1 cellular context compared by ENCODE assay signal in genomic region chr19:56507446-56508281, GRCh38.
TF ChIP-seq lines count a peak whose summit lies in the region.

Gene ZNF471 (plus strand): TSS chr19:56507855. CDS start chr19:56511572, 3,717 bp downstream.

TF ChIP-seq in HEK293, 187 proteins besides CTCF, POLR2A, EP300 and RAD21 (continued from another document and continues in another):
- TF ChIP-seq FEZF1 (tag by site-specific recombination; IDR thresholded peaks at IDR 0.05) (no peak), ZNF146 (tag by site-specific recombination; IDR thresholded peaks at IDR 0.05) (no peak), HOXA7 (CRISPR knock-in tag; IDR thresholded peaks at IDR 0.05; ENCODE audit: borderline replicate concordance) (no peak), ZNF239 (tag by site-specific recombination; IDR thresholded peaks at IDR 0.05) (no peak), ZSCAN30 (tag by site-specific recombination; IDR thresholded peaks at IDR 0.05) (no peak), ZNF10 (tag by site-specific recombination; IDR thresholded peaks at IDR 0.05) (no peak), ZNF398 (tag by site-specific recombination; IDR thresholded peaks at IDR 0.05) (peak; percentile 80), KLF7 (tag by site-specific recombination; IDR thresholded peaks at IDR 0.05; ENCODE audit: borderline replicate concordance) (0 out of 2 replicates have a peak, but pooled peaks have one; percentile 78), ZNF221 (tag by site-specific recombination; IDR thresholded peaks at IDR 0.05; ENCODE audit: borderline replicate concordance) (no peak), ZNF701 (tag by site-specific recombination; IDR thresholded peaks at IDR 0.05) (no peak), ZNF362 (tag by site-specific recombination; IDR thresholded peaks at IDR 0.05) (no peak), ZNF639 (tag by site-specific recombination; IDR thresholded peaks at IDR 0.05) (no peak), BCL11A (tag by site-specific recombination; IDR thresholded peaks at IDR 0.05; ENCODE audit: low read depth) (no peak), ZNF623 (tag by site-specific recombination; IDR thresholded peaks at IDR 0.05) (no peak), ZNF561 (tag by site-specific recombination; IDR thresholded peaks at IDR 0.05; ENCODE audit: borderline replicate concordance) (0 out of 2 replicates have a peak, but pooled peaks have one; percentile 44), PRDM10 (tag by site-specific recombination; IDR thresholded peaks at IDR 0.05) (peak; percentile 85), YY1 (tag by site-specific recombination; IDR thresholded peaks at IDR 0.05) (no peak), HOXD13 (CRISPR knock-in tag; IDR thresholded peaks at IDR 0.05; ENCODE audit: borderline replicate concordance) (no peak), TCF7L2 (IDR thresholded peaks at IDR 0.05; ENCODE audit: borderline replicate concordance, low read depth, low read length) (no peak), ZNF366 (tag by site-specific recombination; conservative IDR thresholded peaks at IDR 0.05) (peak; percentile 51), EGR2 (tag by site-specific recombination; IDR thresholded peaks at IDR 0.05; ENCODE audit: low read depth) (peak; percentile 58; the same call in 1 of the 2 replicates), ZNF585B (tag by site-specific recombination; IDR thresholded peaks at IDR 0.05) (no peak), ZNF670 (tag by site-specific recombination; IDR thresholded peaks at IDR 0.05; ENCODE audit: low read depth) (no peak), ZNF654 (tag by site-specific recombination; IDR thresholded peaks at IDR 0.05; ENCODE audit: low read depth) (no peak), ZNF26 (tag by site-specific recombination; IDR thresholded peaks at IDR 0.05) (no peak), ZNF140 (tag by site-specific recombination; IDR thresholded peaks at IDR 0.05) (no peak), ZNF24 (tag by site-specific recombination; IDR thresholded peaks at IDR 0.05) (no peak), ZNF302 (tag by site-specific recombination; IDR thresholded peaks at IDR 0.05; ENCODE audit: low read depth) (no peak), MEIS1 (CRISPR knock-in tag; IDR thresholded peaks at IDR 0.05; ENCODE audit: borderline replicate concordance) (no peak), ZNF214 (tag by site-specific recombination; IDR thresholded peaks at IDR 0.05; ENCODE audit: borderline replicate concordance) (no peak), ZNF274 (IDR thresholded peaks at IDR 0.05; ENCODE audit: low read length) (no peak), ZNF274 (tag by site-specific recombination; IDR thresholded peaks at IDR 0.05; ENCODE audit: borderline replicate concordance) (no peak), ZBTB21 (tag by site-specific recombination; IDR thresholded peaks at IDR 0.05) (peak; percentile 51), INSM2 (tag by site-specific recombination; IDR thresholded peaks at IDR 0.05) (no peak), ZNF132 (tag by site-specific recombination; IDR thresholded peaks at IDR 0.05; ENCODE audit: borderline replicate concordance) (no peak), ZNF114 (tag by site-specific recombination; IDR thresholded peaks at IDR 0.05) (no peak), HIC1 (tag by site-specific recombination; IDR thresholded peaks at IDR 0.05) (no peak), PATZ1 (tag by site-specific recombination; IDR thresholded peaks at IDR 0.05) (peak; percentile 65), GLIS2 (tag by site-specific recombination; IDR thresholded peaks at IDR 0.05) (peak; percentile 79), SP7 (tag by site-specific recombination; IDR thresholded peaks at IDR 0.05) (peak; percentile 57), GLI2 (tag by site-specific recombination; IDR thresholded peaks at IDR 0.05; ENCODE audit: borderline replicate concordance, low read depth) (no peak), TRIM28 (IDR thresholded peaks at IDR 0.05; ENCODE audit: borderline replicate concordance, low read length) (peak; percentile 59; the same call in 1 of the 2 replicates), ZFP41 (tag by site-specific recombination; IDR thresholded peaks at IDR 0.05; ENCODE audit: borderline replicate concordance) (no peak), ZBTB7A (tag by site-specific recombination; IDR thresholded peaks at IDR 0.05; ENCODE audit: low read depth) (peak; percentile 62; the same call in 1 of the 2 replicates), ZNF350 (tag by site-specific recombination; IDR thresholded peaks at IDR 0.05) (no peak), ZNF473 (tag by site-specific recombination; IDR thresholded peaks at IDR 0.05) (no peak), ZNF510 (tag by site-specific recombination; IDR thresholded peaks at IDR 0.05; ENCODE audit: insufficient replicate concordance) (no peak), ZNF777 (tag by site-specific recombination; IDR thresholded peaks at IDR 0.05; ENCODE audit: borderline replicate concordance) (no peak), ZNF223 (tag by site-specific recombination; IDR thresholded peaks at IDR 0.05) (no peak), SETDB1 (IDR thresholded peaks at IDR 0.05; ENCODE audit: insufficient read length, low read length) (peak; percentile 71), ZNF624 (tag by site-specific recombination; IDR thresholded peaks at IDR 0.05) (no peak), SP3 (tag by site-specific recombination; IDR thresholded peaks at IDR 0.05) (peak; percentile 96), ZNF555 (tag by site-specific recombination; conservative IDR thresholded peaks at IDR 0.05) (no peak)
